Comparison of ENCODE assay signal across 8 cellular contexts in the genomic region with DNA sequence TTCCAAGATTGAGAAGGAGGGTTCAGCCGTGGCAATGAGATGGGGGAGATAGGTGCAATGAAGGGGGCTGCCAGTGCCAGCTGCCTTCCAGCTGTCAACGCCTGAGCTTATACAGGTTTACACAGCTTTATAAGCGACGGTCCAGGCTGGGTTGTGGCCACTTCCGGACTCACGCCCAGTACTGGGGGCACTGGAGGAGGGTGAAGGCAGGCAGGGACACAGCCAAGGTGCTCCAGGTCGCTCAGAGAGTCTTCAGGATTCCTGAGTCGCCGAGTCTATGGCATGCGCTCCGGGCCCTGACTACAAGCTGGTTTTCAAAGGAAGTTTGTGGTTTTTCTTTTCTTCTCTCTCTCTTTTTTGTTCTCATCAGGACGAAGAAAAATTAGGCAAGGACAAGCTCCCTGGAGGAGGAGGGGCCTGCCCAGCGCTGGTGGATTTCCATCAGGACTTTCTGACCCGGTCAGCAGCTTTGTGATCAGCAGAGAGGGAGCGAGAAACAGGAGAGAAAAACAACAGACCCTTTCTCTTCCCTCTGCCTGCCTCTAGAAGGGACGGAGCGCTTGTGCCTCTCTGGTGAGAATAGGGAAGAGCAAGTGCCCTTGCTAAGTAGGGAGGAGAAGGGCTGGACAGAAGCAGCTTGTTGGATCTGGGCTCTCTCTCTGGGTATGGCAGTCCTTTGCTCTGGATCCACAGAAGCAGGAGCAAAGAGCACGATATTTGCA. TPM values are rescaled to one million over a fixed set of nuclear protein-coding genes. Genes with fewer than 3 reads are reported as not detected.
DNase-seq lines count a peak whose midpoint lies in the region; ATAC-seq and TF ChIP-seq lines count a peak whose summit lies in the region.

MINDY1 (minus strand) TSS at position 572 of the 722 bp plus-strand sequence. CDS start 4,285 bp downstream, outside the sequence.

- no peaks in the 10 kb centered on the region for H4K20me1 ChIP-seq in mammary epithelial cell (ENCODE audit: insufficient read depth, low read length)

- H3K9ac ChIP-seq in mammary epithelial cell (ENCODE audit: insufficient read depth, low read length), result peak within 1 kb of the TSS; percentile 84

- H3K36me3 ChIP-seq in BE2C, result no peaks in the 10 kb centered on the region; the same call in 1 of the 2 replicates
- no peaks in the 10 kb centered on the region for H3K36me3 ChIP-seq in mammary epithelial cell (ENCODE audit: insufficient read depth, low read length)

- H3K9me3 ChIP-seq in BE2C, result no peaks in the 10 kb centered on the region
- H3K9me3 ChIP-seq in mammary epithelial cell (replicated peaks; ENCODE audit: insufficient read depth, low read length), result no peaks in the 10 kb centered on the region

- H3K27ac ChIP-seq in mammary epithelial cell (ENCODE audit: insufficient read depth, low read depth, low read length), result peak within 1 kb of the TSS; percentile 97

- TF ChIP-seq CTCF in BE2C (IDR thresholded peaks at IDR 0.05; ENCODE audit: low read depth, low read length), result peak; percentile 63
- peak; percentile 51 to 67 for TF ChIP-seq CTCF in mammary epithelial cell (conservative IDR thresholded peaks at IDR 0.05 in 1 of 2, IDR thresholded peaks at IDR 0.05 in 1 of 2; ENCODE audit: extremely low read depth in 1 of 2, insufficient read depth in 1 of 2, low read depth in 1 of 2, low read length in 2 of 2)

- peak within 1 kb of the TSS; percentile 83 for H3K4me3 ChIP-seq in BE2C (ENCODE audit: low read depth, low read length)
- H3K4me3 ChIP-seq in mammary epithelial cell (replicated peaks in 1 of 3; ENCODE audit: insufficient read depth in 1 of 3, low read depth in 2 of 3, low read length in 3 of 3), result peak within 1 kb of the TSS; percentile 29 to 66 (median 57)
- peak within 1 kb of the TSS; percentile 30 for H3K4me3 ChIP-seq in iPS-11a (ENCODE audit: low read depth, low read length)

- intact Hi-C loops in mammary epithelial cell (cut with micrococcal nuclease), result loop anchor here (1.0 to 5.0 kb wide), 6 partner anchors 10 to 379 kb away; partner anchors contain the start of genes ARNT, CDC42SE1, ENSA and TNFAIP8L2

- dilution Hi-C loops in mammary epithelial cell (cut with HindIII; ENCODE audit: low sequenced_read_pairs), result no loop called here

- BruUV-seq in mammary epithelial cell (replicated peaks; lab: Mats Ljungman, UMichigan), result TSS peak; percentile 21

- peak within 1 kb of the TSS; percentile 89 for H3K4me2 ChIP-seq in mammary epithelial cell (ENCODE audit: insufficient read depth, low read depth, low read length)

- DNase-seq in BE2C, result peak; percentile 80
- DNase-seq in NCI-H1105 (lab: John Stamatoyannopoulos, UW), result peak; percentile 63
- peak; percentile 93 for DNase-seq in SKM-1 (lab: John Stamatoyannopoulos, UW; ENCODE audit: unreplicated experiment)
- peak; percentile 80 for DNase-seq in mammary epithelial cell
- DNase-seq in renal cortical epithelial cell (ENCODE audit: low read depth), result peak; percentile 87
- no peak for DNase-seq in activated gamma-delta T cell (lab: John Stamatoyannopoulos, UW)

- H3K4me1 ChIP-seq in BE2C (no peaks in the 10 kb centered on the region), mammary epithelial cell (ENCODE audit: insufficient read depth, low read length) (peaks cover 47% of the 10 kb centered on the region)

- H3K79me2 ChIP-seq in mammary epithelial cell (ENCODE audit: insufficient read depth, low read length), result peaks cover 23% of the 10 kb centered on the region

- H2AFZ ChIP-seq in mammary epithelial cell (ENCODE audit: low read depth, low read length), result peak within 1 kb of the TSS; percentile 86

- in situ Hi-C loops in mammary epithelial cell (cut with MboI; ENCODE audit: low sequenced_read_pairs in 2 of 2), result no loop called here

- whole genome bisulfite sequencing in mammary epithelial cell (ENCODE audit: low coverage, missing lambda C conversion rate), result 2% methylated on average over 16 of the region's 18 CpGs

- peak; percentile 53 for ATAC-seq in GM19043 (IDR thresholded peaks at IDR 0.05; ENCODE audit: low read depth, unreplicated experiment)

- H3K27me3 ChIP-seq in BE2C (no peaks in the 10 kb centered on the region), mammary epithelial cell (ENCODE audit: insufficient read depth, low read length) (no peaks in the 10 kb centered on the region)

- CTCF ChIA-PET in mammary epithelial cell (lab: Charles Lee; ENCODE audit: low non-redundant PET), result interaction anchor here (1.0 kb wide), 1 partner anchor 41 kb away, joined by 5 read pairs; the partner anchor contains the start of gene C1orf56

RNA-seq across cellular contexts. Expression of gene MINDY1, which starts in this region (rescaled TPM):
- polyA plus RNA-seq in BE2C (2012; ENCODE audit: insufficient read depth, insufficient read length, low read depth), result 11.1 TPM
- total RNA-seq in mammary epithelial cell, result 10 to 100 TPM; 17.6 to 30.2 TPM
- polyA plus RNA-seq in mammary epithelial cell, result 16.5 TPM
- 37.4 TPM for polyA minus RNA-seq in mammary epithelial cell
- total RNA-seq in renal cortical epithelial cell, result 35.4 and 47.7 TPM in 2 replicates

Comparison
In these comparisons a context has a peak if more than half of its experiments do, and no peak if none do; other contexts are left out.
1. H3K4me3 ChIP-seq: peak in every context shown above with its lines; median percentile 83 in BE2C; 57 in mammary epithelial cell; 30 in iPS-11a.